In the genomic region with DNA sequence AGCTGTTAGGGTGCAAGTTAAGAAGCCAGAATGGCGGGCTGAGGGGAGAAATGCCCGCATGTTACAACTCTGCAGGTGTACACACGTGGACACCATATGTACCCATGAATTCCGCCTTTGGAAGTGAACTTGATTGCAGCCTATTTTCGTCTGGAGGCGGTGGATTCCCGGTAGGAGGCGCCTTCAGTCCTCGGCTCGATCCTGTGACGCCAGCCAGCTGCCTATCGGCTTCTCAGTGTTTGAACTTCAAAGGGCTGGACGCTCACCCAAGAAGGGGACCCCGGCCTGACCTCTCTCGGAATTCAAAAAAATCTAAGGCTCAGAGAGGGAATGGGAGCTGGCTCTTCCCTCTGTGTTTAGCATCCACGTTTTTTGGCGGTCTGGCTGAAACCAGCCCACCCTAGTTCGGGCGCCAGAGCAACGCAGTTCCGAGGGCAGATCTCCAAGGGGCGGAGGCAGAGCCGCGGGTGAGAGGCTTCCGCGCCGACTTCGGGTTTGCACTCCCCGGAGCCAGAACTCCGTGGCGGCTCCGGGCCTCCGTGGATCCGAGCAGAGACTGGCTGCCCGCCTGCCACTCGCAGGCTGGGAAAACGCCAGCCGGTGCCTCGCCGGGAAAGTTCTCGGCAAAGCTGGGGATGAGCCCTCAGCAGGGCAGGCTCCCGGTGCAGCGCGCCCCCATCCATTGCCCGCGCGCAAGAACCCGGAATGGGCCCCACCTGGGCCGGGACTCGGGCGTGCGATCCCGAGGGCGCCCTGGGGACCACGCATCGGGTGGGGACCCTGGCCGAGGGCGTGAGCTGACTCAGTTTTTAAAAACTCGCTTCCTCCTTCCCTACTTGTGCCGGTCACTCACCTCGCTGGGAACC, we compare ENCODE assay signal across 8 cellular contexts. TPM values are rescaled to one million over a fixed set of nuclear protein-coding genes. Genes with fewer than 3 reads are reported as not detected.
DNase-seq lines count a peak whose midpoint lies in the region; ATAC-seq and TF ChIP-seq lines count a peak whose summit lies in the region.

No MANE protein-coding gene starts in this region.

- TF ChIP-seq CTCF in AG09319 (IDR thresholded peaks at IDR 0.05; ENCODE audit: low read depth, low read length): peak; percentile 86
- peak; percentile 71 to 77 for TF ChIP-seq CTCF in GM23338 (conservative IDR thresholded peaks at IDR 0.05; ENCODE audit: low read depth in 2 of 2)
- peak; percentile 78 for TF ChIP-seq CTCF in cardiac muscle cell (IDR thresholded peaks at IDR 0.05; ENCODE audit: low read depth, low read length)

- H3K36me3 ChIP-seq in GM23338 (ENCODE audit: insufficient read depth) (no peaks in the 10 kb centered on the region), cardiac muscle cell (no peaks in the 10 kb centered on the region), neuronal stem cell (replicated peaks in 1 of 2; ENCODE audit: control insufficient read depth in 2 of 2, insufficient read depth in 2 of 2, low read length in 2 of 2) (no peaks in the 10 kb centered on the region)

- no peak overlapping the region for H2AK5ac ChIP-seq in neuronal stem cell (ENCODE audit: low read depth, low read length)

- H3K9me3 ChIP-seq in cardiac muscle cell (ENCODE audit: low read depth) (no peaks in the 10 kb centered on the region), neuronal stem cell (replicated peaks in 1 of 2; ENCODE audit: control insufficient read depth in 2 of 2, insufficient read depth in 1 of 2, low read depth in 1 of 2, low read length in 2 of 2) (peaks cover 0 to 2% of the 10 kb centered on the region in 2 donors)

- peaks cover 38% of the 10 kb centered on the region for H3K4me1 Mint-ChIP-seq in GM23338

- H4K8ac ChIP-seq in neuronal stem cell (ENCODE audit: low read depth, low read length): no peak overlapping the region

- H3K14ac ChIP-seq in neuronal stem cell (ENCODE audit: low read length): no peak overlapping the region

- no peaks in the 10 kb centered on the region for H3F3A ChIP-seq in GM23338 (replicated peaks; ENCODE audit: low read depth)

- H3K4me3 ChIP-seq in GM23338: peak overlapping the region; percentile 87
- H3K4me3 ChIP-seq in cardiac muscle cell: peak overlapping the region; percentile 67
- peak overlapping the region; percentile 62 to 74 for H3K4me3 ChIP-seq in neuronal stem cell (ENCODE audit: low read length in 2 of 2)

- no peak overlapping the region for H3K27ac Mint-ChIP-seq in GM23338

- no peak overlapping the region for H2BK12ac ChIP-seq in neuronal stem cell (ENCODE audit: low read length)

- no peak overlapping the region for H4K91ac ChIP-seq in neuronal stem cell (ENCODE audit: low read depth, low read length, poor library complexity)

- H3K4ac ChIP-seq in neuronal stem cell (ENCODE audit: low read length): no peak overlapping the region

- no peaks in the 10 kb centered on the region for H3K9me3 Mint-ChIP-seq in GM23338

- no peak overlapping the region for H2BK120ac ChIP-seq in neuronal stem cell (ENCODE audit: low read depth, low read length)

- no peak overlapping the region for H2BK5ac ChIP-seq in neuronal stem cell (ENCODE audit: low read length)

- no peaks in the 10 kb centered on the region for H3K79me2 ChIP-seq in GM23338 (replicated peaks; ENCODE audit: insufficient read depth)

- no peaks in the 10 kb centered on the region for H3K36me3 Mint-ChIP-seq in GM23338 (ENCODE audit: low read depth)

- H3K4me3 Mint-ChIP-seq in GM23338: peak overlapping the region; percentile 90

- H2AFZ ChIP-seq in GM23338: peak overlapping the region; percentile 93
- peak overlapping the region; percentile 98 for H2AFZ ChIP-seq in neuronal stem cell (ENCODE audit: low read length)

- peaks cover 10% of the 10 kb centered on the region for H4K20me1 ChIP-seq in GM23338 (replicated peaks; ENCODE audit: insufficient read depth)

- H3K27me3 ChIP-seq in GM23338 (ENCODE audit: insufficient read depth): peaks cover 35% of the 10 kb centered on the region
- no peaks in the 10 kb centered on the region for H3K27me3 ChIP-seq in cardiac muscle cell
- peaks cover 5 to 41% (median 26%) of the 10 kb centered on the region in 3 experiments for H3K27me3 ChIP-seq in neuronal stem cell (ENCODE audit: control insufficient read depth in 3 of 3, insufficient read depth in 3 of 3, low read depth in 1 of 3, low read length in 3 of 3)

- peak overlapping the region; percentile 92 for H3K4me2 ChIP-seq in GM23338
- peak overlapping the region; percentile 92 for H3K4me2 ChIP-seq in neuronal stem cell (ENCODE audit: insufficient read depth, low read length, poor library complexity, severe bottlenecking)

- H3K9me2 ChIP-seq in GM23338 (ENCODE audit: insufficient read depth): no peaks in the 10 kb centered on the region

- H3K4me1 ChIP-seq in GM23338 (ENCODE audit: insufficient read depth) (peaks cover 5% of the 10 kb centered on the region; the same call in 1 of the 2 replicates), cardiac muscle cell (ENCODE audit: low read depth) (peaks cover 20% of the 10 kb centered on the region), neuronal stem cell (ENCODE audit: control insufficient read depth in 2 of 2, insufficient read depth in 1 of 2, low read depth in 1 of 2, low read length in 2 of 2) (peaks cover 2 to 6% of the 10 kb centered on the region in 2 donors)

- H3K27ac ChIP-seq in GM23338 (ENCODE audit: low read depth) (no peak overlapping the region), cardiac muscle cell (peak overlapping the region; percentile 87), neuronal stem cell (replicated peaks; ENCODE audit: low read length) (no peak overlapping the region)

- ATAC-seq in GM23338: peak; percentile 28

- H3K18ac ChIP-seq in neuronal stem cell (ENCODE audit: low read length): peak overlapping the region; percentile 84

- WGBS in neuronal stem cell (ENCODE audit: extremely low coverage in 2 of 2, insufficient read length in 2 of 2, insufficient replicate concordance in 1 of 2), 2 donors: no CpG with 5 or more reads among the region's 61 CpGs

- peak; percentile 67 for DNase-seq in AG09319 (ENCODE audit: extremely low read depth, low read depth)
- peak; percentile 92 for DNase-seq in GM23338 (ENCODE audit: low spot score)
- DNase-seq in NCI-H510A treated with DMSO at 0.1 percent for 48 hours (lab: John Stamatoyannopoulos, UW): peak; percentile 98
- DNase-seq in amniotic stem cell (lab: John Stamatoyannopoulos, UW): peak; percentile 72
- DNase-seq in cardiac muscle cell (ENCODE audit: low read depth in 1 of 2, low spot score in 1 of 2): peak; percentile 91 to 93
- peak; percentile 58 for DNase-seq in neuronal stem cell (ENCODE audit: low spot score)
- DNase-seq in activated CD8-positive, alpha-beta memory T cell treated with anti-CD3 and anti-CD28 coated beads for 24 hours: no peak
- DNase-seq in NK-92 (lab: John Stamatoyannopoulos, UW; ENCODE audit: unreplicated experiment): no peak

- H3K9ac ChIP-seq in neuronal stem cell (ENCODE audit: low read depth, low read length, poor library complexity): peak overlapping the region; percentile 71

- H3K79me1 ChIP-seq in neuronal stem cell (ENCODE audit: low read depth, low read length): peaks cover 4% of the 10 kb centered on the region

- peaks cover 27% of the 10 kb centered on the region for H3K27me3 Mint-ChIP-seq in GM23338 (ENCODE audit: insufficient read depth, low read depth, poor library complexity)

- H3K23ac ChIP-seq in neuronal stem cell (ENCODE audit: low read depth, low read length, poor library complexity): no peak overlapping the region

- no peak overlapping the region for H2BK15ac ChIP-seq in neuronal stem cell (ENCODE audit: low read length)

TF ChIP-seq in GM23338, 12 proteins besides CTCF, POLR2A, EP300 and RAD21:
- peak; percentile 73 for TF ChIP-seq CREB1 (CRISPR knock-in tag; IDR thresholded peaks at IDR 0.05; ENCODE audit: low read depth)
- TF ChIP-seq NANOG (IDR thresholded peaks at IDR 0.05; ENCODE audit: borderline replicate concordance): no peak

RNA-seq across cellular contexts. Expression of gene TMEM51, which starts 1.0 kb away (rescaled TPM):
- total RNA-seq in GM23338 (2014; rRNA removed; shearing (Covaris generic)): 5.2 and 7.9 TPM in 2 replicates
- 4.0 and 4.7 TPM in 2 replicates for polyA plus RNA-seq in GM23338 (2016; fragmentation: Nextera tagmentation; extraction: Ambion mirVana)
- total RNA-seq in cardiac muscle cell: 32.7 and 40.9 TPM in 2 replicates
- polyA plus RNA-seq in cardiac muscle cell: 21.3 and 23.8 TPM in 2 replicates
- 9.6 TPM for polyA plus RNA-seq in neuronal stem cell (2013, experiment 1 of 2)
- polyA plus RNA-seq in neuronal stem cell (2013, experiment 2 of 2): 9.7 TPM

Comparison
In these comparisons a context has a peak if more than half of its experiments do, and no peak if none do; other contexts are left out.
1. DNase-seq: peak in AG09319 (single experiment), GM23338 (single experiment), NCI-H510A treated with DMSO at 0.1 percent for 48 hours (single experiment), amniotic stem cell (single experiment), cardiac muscle cell (2 of 2) and neuronal stem cell (single experiment); none in activated CD8-positive, alpha-beta memory T cell treated with anti-CD3 and anti-CD28 coated beads for 24 hours (single experiment) and NK-92 (single experiment).
2. Peak in every context shown above with its lines, with median percentiles within 50 percentile points of each other: CTCF ChIP-seq and H3K4me3 ChIP-seq.